ENCODE assay signal across 8 cellular contexts in the genomic region with DNA sequence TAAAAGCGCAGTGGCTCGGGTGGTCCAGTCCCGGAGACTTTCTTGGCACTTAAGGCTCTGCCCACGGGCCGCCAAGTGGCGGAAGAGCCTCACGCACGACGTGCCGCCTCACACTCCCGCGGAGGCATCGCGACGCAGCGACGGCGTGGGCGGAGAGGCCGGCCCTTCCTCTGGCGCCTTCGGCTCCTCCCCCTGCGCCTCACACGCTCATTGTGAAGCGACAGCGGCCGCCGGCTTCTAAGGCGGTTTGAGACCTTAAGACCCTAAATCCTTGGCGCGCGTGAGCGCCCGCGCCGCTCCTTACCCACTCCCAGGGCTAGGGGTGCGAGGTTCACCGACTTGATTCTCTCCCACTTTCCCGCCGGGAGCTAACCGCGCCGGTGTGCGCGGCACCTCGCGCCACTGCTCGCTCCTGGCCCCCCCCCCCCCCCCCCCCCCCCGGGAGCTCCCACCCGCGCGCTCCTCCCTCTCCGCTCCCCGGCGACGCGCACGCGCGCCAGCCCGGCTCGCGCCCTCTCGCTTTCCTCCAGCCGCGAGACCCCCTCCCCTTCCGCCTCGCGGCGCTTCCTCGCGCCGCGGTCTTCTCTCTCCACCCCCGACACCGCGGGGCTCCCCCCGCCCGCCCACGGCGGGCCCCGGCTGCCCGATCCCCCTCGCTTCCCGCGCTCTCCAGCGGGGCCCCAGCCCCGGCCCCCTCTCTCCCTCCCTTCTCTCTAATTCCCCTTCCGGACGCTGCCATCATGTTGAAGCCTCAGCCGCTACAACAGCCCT. TPM values are rescaled to one million over a fixed set of nuclear protein-coding genes. Genes with fewer than 3 reads are reported as not detected.
DNase-seq lines count a peak whose midpoint lies in the region; ATAC-seq, FAIRE-seq and TF ChIP-seq lines count a peak whose summit lies in the region.

ATXN2L (plus strand) TSS at position 480 of the 771 bp plus-strand sequence; CDS start at position 741, 261 bp downstream.

- peaks cover 72% of the 10 kb centered on the region for H3K79me2 ChIP-seq in PC-9 (ENCODE audit: low read depth)

- peak within 1 kb of the TSS; percentile 97 for H3K4me3 Mint-ChIP-seq in activated T-cell treated with anti-CD3 and anti-CD28 coated beads, Interleukin-2, amount 50 U/mL, for 4 hours

- POLR2A ChIA-PET in PC-9 (lab: Charles Lee; ENCODE audit: unreplicated experiment), result interaction anchor here (0.6 to 0.7 kb wide), 5 partner anchors 23 to 205 kb away, joined by 3 to 8 read pairs (median 4); partner anchors contain the start of gene TUFM

- BruUV-seq in PC-9 (replicated peaks; lab: Mats Ljungman, UMichigan), result no TSS peak

- no peak for FAIRE-seq in D721Med (lab: Jason Lieb, UNC)

- TF ChIP-seq EP300 in Ishikawa (IDR thresholded peaks at IDR 0.05; ENCODE audit: borderline replicate concordance), result peak; percentile 28; the same call in 1 of the 2 replicates

- peaks cover 56% of the 10 kb centered on the region for H3F3A ChIP-seq in PC-9 (ENCODE audit: insufficient read depth, low read depth)

- peak within 1 kb of the TSS; percentile 98 for H3K4me2 ChIP-seq in PC-9

- no peak for TF ChIP-seq CTCF in D721Med (IDR thresholded peaks at IDR 0.05; ENCODE audit: insufficient read depth, missing control alignments)
- TF ChIP-seq CTCF in PC-9 (conservative IDR thresholded peaks at IDR 0.05), result no peak

- no peak for TF ChIP-seq RAD21 in Ishikawa (IDR thresholded peaks at IDR 0.05; ENCODE audit: low read depth)

- H3K4me3 ChIP-seq in PC-9 (peak within 1 kb of the TSS; percentile 74), muscle layer of colon (ENCODE audit: low read depth in 1 of 2, low read length in 2 of 2) (peak within 1 kb of the TSS; percentile 86 to 92)

- H3K27me3 Mint-ChIP-seq in activated T-cell treated with anti-CD3 and anti-CD28 coated beads, Interleukin-2, amount 50 U/mL, for 4 hours (ENCODE audit: low read depth), result no peaks in the 10 kb centered on the region

- H4K20me1 ChIP-seq in PC-9 (ENCODE audit: insufficient read depth), result peaks cover 26% of the 10 kb centered on the region

- CTCF ChIA-PET in PC-9 (lab: Charles Lee), result no interaction called here

- ATAC-seq in GM21529 (IDR thresholded peaks at IDR 0.05; ENCODE audit: unreplicated experiment) (peak; percentile 39), esophagus mucosa (peak; percentile 83)
- ATAC-seq in activated T-cell treated with anti-CD3 and anti-CD28 coated beads, Interleukin-2, amount 50 U/mL, for 4 hours, result peak; percentile 44 to 51

- peak; percentile 49 for DNase-seq in D721Med (ENCODE audit: insufficient read length, low spot score)
- DNase-seq in PC-9, result peak; percentile 83 to 95
- peak; percentile 95 for DNase-seq in activated T-cell treated with anti-CD3 and anti-CD28 coated beads, Interleukin-2, amount 50 U/mL, for 4 hours
- peak; percentile 87 to 90 for DNase-seq in stimulated activated CD8-positive, alpha-beta memory T cell treated with anti-CD3 and anti-CD28 coated beads, Interleukin-7, amount 100 ng/mL, for 1 hour (ENCODE audit: low read depth in 2 of 2)

- H3K9ac ChIP-seq in muscle layer of colon (ENCODE audit: low read length), result peak within 1 kb of the TSS; percentile 83

- peaks cover 38% of the 10 kb centered on the region for H3K4me1 Mint-ChIP-seq in activated T-cell treated with anti-CD3 and anti-CD28 coated beads, Interleukin-2, amount 50 U/mL, for 4 hours (ENCODE audit: low read depth)

- peaks cover 30% of the 10 kb centered on the region for H3K36me3 Mint-ChIP-seq in activated T-cell treated with anti-CD3 and anti-CD28 coated beads, Interleukin-2, amount 50 U/mL, for 4 hours (ENCODE audit: insufficient read depth)

- intact Hi-C loops in PC-9 (cut with micrococcal nuclease; ENCODE audit: unreplicated experiment), result loop anchor here (1.0 kb wide), 1 partner anchor 41 kb away; the partner anchor contains the start of gene SH2B1

- H3K36me3 ChIP-seq in PC-9 (ENCODE audit: low read depth), result peaks cover 32% of the 10 kb centered on the region
- peaks cover 25% of the 10 kb centered on the region for H3K36me3 ChIP-seq in muscle layer of colon (ENCODE audit: insufficient read depth, low read length)

- no peaks in the 10 kb centered on the region for H3K9me2 ChIP-seq in PC-9 (ENCODE audit: insufficient read depth)

- H3K9me3 ChIP-seq in PC-9 (ENCODE audit: insufficient read depth, low read depth), result no peaks in the 10 kb centered on the region
- no peaks in the 10 kb centered on the region for H3K9me3 ChIP-seq in muscle layer of colon (ENCODE audit: low read length)

- peaks cover 21% of the 10 kb centered on the region for H3K4me1 ChIP-seq in PC-9 (replicated peaks; ENCODE audit: insufficient read depth)
- H3K4me1 ChIP-seq in muscle layer of colon (ENCODE audit: insufficient read depth, low read length), result peaks cover 23% of the 10 kb centered on the region

- H3K27ac ChIP-seq in PC-9 (peak within 1 kb of the TSS; percentile 86), muscle layer of colon (ENCODE audit: low read depth, low read length) (peak within 1 kb of the TSS; percentile 96)

- H2AFZ ChIP-seq in PC-9, result peak within 1 kb of the TSS; percentile 82

- H3K9me3 Mint-ChIP-seq in activated T-cell treated with anti-CD3 and anti-CD28 coated beads, Interleukin-2, amount 50 U/mL, for 4 hours, result no peaks in the 10 kb centered on the region

- H3K27me3 ChIP-seq in PC-9 (ENCODE audit: insufficient read depth, low read depth), result no peaks in the 10 kb centered on the region
- no peaks in the 10 kb centered on the region for H3K27me3 ChIP-seq in muscle layer of colon (ENCODE audit: control insufficient read depth in 1 of 2, insufficient read depth in 2 of 2, low read length in 2 of 2)

TF ChIP-seq in Ishikawa, 13 proteins besides CTCF, POLR2A, EP300 and RAD21:
- TF ChIP-seq EGR1 (IDR thresholded peaks at IDR 0.05) (peak; percentile 100), REST (IDR thresholded peaks at IDR 0.05; ENCODE audit: low read depth) (no peak), MAX (IDR thresholded peaks at IDR 0.05) (peak; percentile 86), TAF1 (IDR thresholded peaks at IDR 0.05; ENCODE audit: low read depth) (peak; percentile 97), YY1 (IDR thresholded peaks at IDR 0.05; ENCODE audit: low read depth) (peak; percentile 51; the same call in 1 of the 2 replicates), ZBTB7A (IDR thresholded peaks at IDR 0.05; ENCODE audit: low read depth) (no peak; the same call in 1 of the 2 replicates), TEAD4 (IDR thresholded peaks at IDR 0.05) (peak; percentile 52), NFIC (IDR thresholded peaks at IDR 0.05) (peak; percentile 75; the same call in 1 of the 2 replicates), FOXM1 (IDR thresholded peaks at IDR 0.05; ENCODE audit: borderline replicate concordance, low read depth) (0 out of 2 replicates have a peak, but pooled peaks have one; percentile 15), USF1 (IDR thresholded peaks at IDR 0.05) (peak; percentile 31; the same call in 1 of the 2 replicates), CEBPB (IDR thresholded peaks at IDR 0.05) (no peak), CREB1 (IDR thresholded peaks at IDR 0.05; ENCODE audit: low read depth) (peak; percentile 61; the same call in 1 of the 2 replicates), TCF12 (IDR thresholded peaks at IDR 0.05; ENCODE audit: low read depth) (peak; percentile 66)

RNA-seq across cellular contexts. Expression of gene ATXN2L, which starts in this region (rescaled TPM):
- total RNA-seq in PC-9 (2021) (298 and 356 TPM in 2 replicates), esophagus mucosa (67.0 TPM)
- 100 to 1,000 TPM; 315 to 351 (median 325) TPM for total RNA-seq in activated T-cell treated with anti-CD3 and anti-CD28 coated beads, Interleukin-2, amount 50 U/mL, for 4 hours

Comparison
In these comparisons a context has a peak if more than half of its experiments do, and no peak if none do; other contexts are left out.
1. Peak in every context shown above with its lines: DNase-seq, ATAC-seq, H3K4me3 ChIP-seq and H3K27ac ChIP-seq.